In the genomic region with DNA sequence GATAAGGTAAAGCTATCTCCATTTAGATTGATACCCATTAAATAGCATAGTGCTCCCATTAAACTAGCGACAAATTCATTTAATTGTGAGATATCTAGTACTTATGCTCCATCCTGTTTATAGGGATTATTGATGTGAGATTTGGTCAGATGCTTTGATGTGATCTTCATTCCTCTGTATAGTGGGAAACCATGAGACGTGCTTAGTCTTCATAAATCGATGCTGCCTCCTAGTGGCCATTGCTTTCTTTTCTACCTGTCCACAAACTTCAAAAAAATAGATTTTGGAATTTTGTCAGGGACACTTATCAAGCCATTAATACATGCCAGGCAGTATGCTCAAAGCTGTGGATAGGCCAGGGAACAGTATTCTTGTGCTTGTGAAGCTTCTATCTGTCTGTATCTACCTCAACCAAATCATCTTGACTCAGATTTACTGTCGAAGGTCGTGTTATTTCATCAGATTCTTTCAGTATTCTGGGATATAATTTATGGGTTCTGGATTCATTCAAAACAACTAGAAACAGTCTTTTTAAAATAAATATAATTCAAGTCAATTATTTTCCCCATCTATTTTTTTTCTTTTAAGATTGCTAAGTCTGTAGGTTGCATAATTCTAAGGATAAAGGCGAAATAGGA, we compare ENCODE assay signal across 1 cellular context.
TF ChIP-seq lines count a peak whose summit lies in the region.

No MANE protein-coding gene starts in this region.

TF ChIP-seq in K562, 482 proteins besides CTCF, POLR2A, EP300 and RAD21:
- TF ChIP-seq STAT6 (CRISPR knock-in tag; IDR thresholded peaks at IDR 0.05) (no peak), CEBPG (CRISPR knock-in tag; IDR thresholded peaks at IDR 0.05) (no peak), CEBPG (tag; conservative IDR thresholded peaks at IDR 0.05 in 1 of 2, IDR thresholded peaks at IDR 0.05 in 1 of 2) (peak in 1 of 2 experiments; percentile 65; a peak in 1 of 4 replicates), FOXA3 (CRISPR knock-in tag; conservative IDR thresholded peaks at IDR 0.05 in 1 of 2, IDR thresholded peaks at IDR 0.05 in 1 of 2) (0 out of 4 replicates have a peak, but pooled peaks of 1 of the 2 experiments have one; percentile 20), MNT (conservative IDR thresholded peaks at IDR 0.05) (0 out of 4 replicates have a peak, but pooled peaks of 1 of the 2 experiments have one; percentile 25), POLR2AphosphoS2 (IDR thresholded peaks at IDR 0.05; ENCODE audit: low read length) (peak; percentile 66; the same call in 1 of the 2 replicates), POLR2G (IDR thresholded peaks at IDR 0.05; ENCODE audit: low read depth, low read length) (0 out of 2 replicates have a peak, but pooled peaks have one; percentile 48), ELF1 (tag; IDR thresholded peaks at IDR 0.05) (no peak), C11orf30 (IDR thresholded peaks at IDR 0.05; ENCODE audit: low read depth) (no peak), ZNF384 (IDR thresholded peaks at IDR 0.05; ENCODE audit: low read depth, low read length) (peak; percentile 71), ZNF23 (CRISPR knock-in tag; IDR thresholded peaks at IDR 0.05) (peak; percentile 50; the same call in 1 of the 2 replicates), POLR2H (tag; IDR thresholded peaks at IDR 0.05; ENCODE audit: low read depth) (peak; percentile 76), CEBPB (tag; IDR thresholded peaks at IDR 0.05) (0 out of 2 replicates have a peak, but pooled peaks have one; percentile 9), TEAD4 (IDR thresholded peaks at IDR 0.05; ENCODE audit: low read length) (peak; percentile 28; the same call in 1 of the 2 replicates), TEAD4 (CRISPR knock-in tag; IDR thresholded peaks at IDR 0.05; ENCODE audit: borderline replicate concordance) (no peak), HINFP (tag; conservative IDR thresholded peaks at IDR 0.05; ENCODE audit: low read depth) (no peak), GATA2 (CRISPR knock-in tag; IDR thresholded peaks at IDR 0.05) (0 out of 2 replicates have a peak, but pooled peaks have one; percentile 31), MEIS2 (IDR thresholded peaks at IDR 0.05; ENCODE audit: partially characterized antibody) (peak; percentile 24), KLF16 (IDR thresholded peaks at IDR 0.05) (peak; percentile 15; the same call in 1 of the 2 replicates)
- TF ChIP-seq, protein P1, sequence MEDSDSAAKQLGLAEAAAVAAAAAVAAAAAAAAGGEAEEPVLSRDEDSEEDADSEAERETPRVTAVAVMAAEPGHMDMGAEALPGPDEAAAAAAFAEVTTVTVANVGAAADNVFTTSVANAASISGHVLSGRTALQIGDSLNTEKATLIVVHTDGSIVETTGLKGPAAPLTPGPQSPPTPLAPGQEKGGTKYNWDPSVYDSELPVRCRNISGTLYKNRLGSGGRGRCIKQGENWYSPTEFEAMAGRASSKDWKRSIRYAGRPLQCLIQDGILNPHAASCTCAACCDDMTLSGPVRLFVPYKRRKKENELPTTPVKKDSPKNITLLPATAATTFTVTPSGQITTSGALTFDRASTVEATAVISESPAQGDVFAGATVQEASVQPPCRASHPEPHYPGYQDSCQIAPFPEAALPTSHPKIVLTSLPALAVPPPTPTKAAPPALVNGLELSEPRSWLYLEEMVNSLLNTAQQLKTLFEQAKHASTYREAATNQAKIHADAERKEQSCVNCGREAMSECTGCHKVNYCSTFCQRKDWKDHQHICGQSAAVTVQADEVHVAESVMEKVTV (CRISPR knock-in tag; IDR thresholded peaks at IDR 0.05), result peak; percentile 83
- TF ChIP-seq, protein P2, sequence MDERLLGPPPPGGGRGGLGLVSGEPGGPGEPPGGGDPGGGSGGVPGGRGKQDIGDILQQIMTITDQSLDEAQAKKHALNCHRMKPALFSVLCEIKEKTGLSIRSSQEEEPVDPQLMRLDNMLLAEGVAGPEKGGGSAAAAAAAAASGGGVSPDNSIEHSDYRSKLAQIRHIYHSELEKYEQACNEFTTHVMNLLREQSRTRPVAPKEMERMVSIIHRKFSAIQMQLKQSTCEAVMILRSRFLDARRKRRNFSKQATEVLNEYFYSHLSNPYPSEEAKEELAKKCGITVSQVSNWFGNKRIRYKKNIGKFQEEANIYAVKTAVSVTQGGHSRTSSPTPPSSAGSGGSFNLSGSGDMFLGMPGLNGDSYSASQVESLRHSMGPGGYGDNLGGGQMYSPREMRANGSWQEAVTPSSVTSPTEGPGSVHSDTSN (CRISPR knock-in tag; IDR thresholded peaks at IDR 0.05; ENCODE audit: low read depth), result no peak
- TF ChIP-seq, protein P2 (tag; conservative IDR thresholded peaks at IDR 0.05; ENCODE audit: low read depth), result peak; percentile 48; the same call in 1 of the 2 replicates
